ENCODE assay signal across 33 cellular contexts in genomic region chr3:115851571-115851970, GRCh38.
A peak's percentile ranks its signal among the peaks of the same experiment; 100 is the strongest.
DNase-seq lines count a peak whose midpoint lies in the region; ATAC-seq and TF ChIP-seq lines count a peak whose summit lies in the region.
"Had no signal": no experiment of that assay in that cellular context is flagged by ENCODE, and none has a peak within 500 bp of the region (broad histone marks: within the 10 kb centered on the region; RNA-seq: fewer than 3 reads in every experiment).

No MANE protein-coding gene starts in this region.

- TF ChIP-seq CTCF in activated CD8-positive, alpha-beta T cell treated with anti-CD3 and anti-CD28 coated beads for 36 hours (IDR thresholded peaks at IDR 0.05), result no peak

- TF ChIP-seq POLR2A in erythroblast (IDR thresholded peaks at IDR 0.05; ENCODE audit: low read length), result no peak

- CTCF ChIA-PET in activated CD8-positive, alpha-beta T cell treated with anti-CD3 and anti-CD28 coated beads for 36 hours (lab: Charles Lee), result no interaction called here
- CTCF ChIA-PET in activated CD8-positive, alpha-beta T cell treated with anti-CD3 and anti-CD28 coated beads, Interleukin-2, amount 10 ng/mL, durations not matched to agents 7 days and 5 days (lab: Charles Lee), result no interaction called here

- no peak for ATAC-seq in activated CD8-positive, alpha-beta T cell treated with anti-CD3 and anti-CD28 coated beads for 36 hours
- no peak for ATAC-seq in activated CD8-positive, alpha-beta T cell treated with anti-CD3 and anti-CD28 coated beads, Interleukin-2, amount 10 ng/mL, durations not matched to agents 7 days and 5 days
- ATAC-seq in stimulated activated naive CD8-positive, alpha-beta T cell treated with anti-CD3 and anti-CD28 coated beads, Interleukin-15, Interleukin-2, amounts not matched to agents 100 U/mL and 50 U/mL, for 24 hours, result peak; percentile 32
- no peak for ATAC-seq in stimulated activated naive CD8-positive, alpha-beta T cell treated with anti-CD3 and anti-CD28 coated beads, Interleukin-15, amount 100 ng/mL, for 72 hours
- ATAC-seq in activated T-cell treated with anti-CD3 and anti-CD28 coated beads, Interleukin-2, amount 50 U/mL, for 72 hours (replicated peaks in 1 of 2), result no peak
- ATAC-seq: A549; CD8-positive, alpha-beta T cell had no signal

- POLR2A ChIA-PET in activated CD8-positive, alpha-beta T cell treated with anti-CD3 and anti-CD28 coated beads for 36 hours (lab: Charles Lee), result no interaction called here
- POLR2A ChIA-PET in activated CD8-positive, alpha-beta T cell treated with anti-CD3 and anti-CD28 coated beads, Interleukin-2, amount 10 ng/mL, durations not matched to agents 7 days and 5 days (lab: Charles Lee), result no interaction called here

- H3K36me3 Mint-ChIP-seq in activated CD8-positive, alpha-beta T cell treated with anti-CD3 and anti-CD28 coated beads for 36 hours (ENCODE audit: low read depth), result no peaks in the 10 kb centered on the region
- no peaks in the 10 kb centered on the region for H3K36me3 Mint-ChIP-seq in activated CD8-positive, alpha-beta T cell treated with anti-CD3 and anti-CD28 coated beads, Interleukin-2, amount 10 ng/mL, durations not matched to agents 7 days and 5 days (ENCODE audit: low read depth)
- no peaks in the 10 kb centered on the region for H3K36me3 Mint-ChIP-seq in activated T-cell treated with anti-CD3 and anti-CD28 coated beads, Interleukin-2, amount 50 U/mL, for 72 hours (ENCODE audit: insufficient read depth in 2 of 2)
- H3K36me3 Mint-ChIP-seq: CD14-positive monocyte; CD4-positive, alpha-beta memory T cell; CD4-positive, CD25-positive, alpha-beta regulatory T cell; CD8-positive, alpha-beta memory T cell; CD8-positive, alpha-beta T cell had no signal

- no peaks in the 10 kb centered on the region for H3K9me3 Mint-ChIP-seq in activated CD8-positive, alpha-beta T cell treated with anti-CD3 and anti-CD28 coated beads for 36 hours
- no peaks in the 10 kb centered on the region for H3K9me3 Mint-ChIP-seq in activated CD8-positive, alpha-beta T cell treated with anti-CD3 and anti-CD28 coated beads, Interleukin-2, amount 10 ng/mL, durations not matched to agents 7 days and 5 days (ENCODE audit: insufficient read depth)
- H3K9me3 Mint-ChIP-seq in stimulated activated naive CD8-positive, alpha-beta T cell treated with anti-CD3 and anti-CD28 coated beads, Interleukin-15, amount 100 ng/mL, for 72 hours, result no peaks in the 10 kb centered on the region
- H3K9me3 Mint-ChIP-seq in activated T-cell treated with anti-CD3 and anti-CD28 coated beads, Interleukin-2, amount 50 U/mL, for 72 hours, result no peaks in the 10 kb centered on the region
- H3K9me3 Mint-ChIP-seq: CD4-positive, alpha-beta memory T cell; CD4-positive, alpha-beta T cell; CD8-positive, alpha-beta memory T cell; CD8-positive, alpha-beta T cell had no signal

- peak; percentile 4 for DNase-seq in activated CD8-positive, alpha-beta T cell treated with anti-CD3 and anti-CD28 coated beads for 36 hours
- no peak for DNase-seq in activated CD8-positive, alpha-beta T cell treated with anti-CD3 and anti-CD28 coated beads, Interleukin-2, amount 10 ng/mL, durations not matched to agents 7 days and 5 days
- no peak for DNase-seq in stimulated activated naive CD8-positive, alpha-beta T cell treated with anti-CD3 and anti-CD28 coated beads, Interleukin-15, Interleukin-2, amounts not matched to agents 100 U/mL and 50 U/mL, for 24 hours
- no peak for DNase-seq in stimulated activated naive CD8-positive, alpha-beta T cell treated with anti-CD3 and anti-CD28 coated beads, Interleukin-15, amount 100 ng/mL, for 72 hours
- peak; percentile 93 for DNase-seq in Jurkat, Clone E6-1 (ENCODE audit: low read depth, low spot score)
- DNase-seq in SW480 (ENCODE audit: low spot score) (peak; percentile 57), erythroblast (lab: John Stamatoyannopoulos, UW) (no peak)
- DNase-seq in activated T-cell treated with anti-CD3 and anti-CD28 coated beads, Interleukin-2, amount 50 U/mL, for 72 hours, result no peak
- DNase-seq: 8988T; ACHN; AML-193; BE2C; C1 segment of cervical spinal cord; Caco-2; Calu3; CD4-positive, alpha-beta memory T cell; CD4-positive, alpha-beta T cell; CD4-positive, CD25-positive, alpha-beta regulatory T cell; CD8-positive, alpha-beta memory T cell; CD8-positive, alpha-beta T cell; COR-L47; DMS 273 treated with DMSO at 0.1 percent for 48 hours; DMS153; DMS53; DMS79; DMS79 treated with DMSO at 0.1 percent for 48 hours; DND-41; EL had no signal

- peaks cover 9% of the 10 kb centered on the region for H3K27me3 Mint-ChIP-seq in activated CD8-positive, alpha-beta T cell treated with anti-CD3 and anti-CD28 coated beads for 36 hours
- H3K27me3 Mint-ChIP-seq in activated CD8-positive, alpha-beta T cell treated with anti-CD3 and anti-CD28 coated beads, Interleukin-2, amount 10 ng/mL, durations not matched to agents 7 days and 5 days (ENCODE audit: low read depth), result peaks cover 13% of the 10 kb centered on the region
- H3K27me3 Mint-ChIP-seq in stimulated activated naive CD8-positive, alpha-beta T cell treated with anti-CD3 and anti-CD28 coated beads, Interleukin-15, amount 100 ng/mL, for 72 hours, result peaks cover 18% of the 10 kb centered on the region
- peaks cover 25% of the 10 kb centered on the region for H3K27me3 Mint-ChIP-seq in activated T-cell treated with anti-CD3 and anti-CD28 coated beads, Interleukin-2, amount 50 U/mL, for 72 hours (ENCODE audit: low read depth)
- H3K27me3 Mint-ChIP-seq: B cell had no signal

- H3K4me1 Mint-ChIP-seq in activated CD8-positive, alpha-beta T cell treated with anti-CD3 and anti-CD28 coated beads for 36 hours (ENCODE audit: low read depth), result no peaks in the 10 kb centered on the region
- H3K4me1 Mint-ChIP-seq in activated CD8-positive, alpha-beta T cell treated with anti-CD3 and anti-CD28 coated beads, Interleukin-2, amount 10 ng/mL, durations not matched to agents 7 days and 5 days (ENCODE audit: low read depth), result no peaks in the 10 kb centered on the region
- no peaks in the 10 kb centered on the region for H3K4me1 Mint-ChIP-seq in stimulated activated naive CD8-positive, alpha-beta T cell treated with anti-CD3 and anti-CD28 coated beads, Interleukin-15, amount 100 ng/mL, for 72 hours
- no peaks in the 10 kb centered on the region for H3K4me1 Mint-ChIP-seq in activated T-cell treated with anti-CD3 and anti-CD28 coated beads, Interleukin-2, amount 50 U/mL, for 72 hours (ENCODE audit: low read depth)
- H3K4me1 Mint-ChIP-seq: B cell; CD14-positive monocyte; CD4-positive, alpha-beta memory T cell; CD4-positive, CD25-positive, alpha-beta regulatory T cell; CD8-positive, alpha-beta memory T cell had no signal

- H3K27ac Mint-ChIP-seq in activated CD8-positive, alpha-beta T cell treated with anti-CD3 and anti-CD28 coated beads for 36 hours, result no peak overlapping the region
- no peak overlapping the region for H3K27ac Mint-ChIP-seq in activated CD8-positive, alpha-beta T cell treated with anti-CD3 and anti-CD28 coated beads, Interleukin-2, amount 10 ng/mL, durations not matched to agents 7 days and 5 days
- no peak overlapping the region for H3K27ac Mint-ChIP-seq in stimulated activated naive CD8-positive, alpha-beta T cell treated with anti-CD3 and anti-CD28 coated beads, Interleukin-15, amount 100 ng/mL, for 72 hours
- no peak overlapping the region for H3K27ac Mint-ChIP-seq in activated T-cell treated with anti-CD3 and anti-CD28 coated beads, Interleukin-2, amount 50 U/mL, for 72 hours
- H3K27ac Mint-ChIP-seq: B cell; CD14-positive monocyte; CD4-positive, alpha-beta memory T cell; CD4-positive, alpha-beta T cell; CD4-positive, CD25-positive, alpha-beta regulatory T cell; CD8-positive, alpha-beta T cell had no signal

- intact Hi-C loops in activated CD8-positive, alpha-beta T cell treated with anti-CD3 and anti-CD28 coated beads for 36 hours (cut with micrococcal nuclease), result no loop called here

- no peak overlapping the region for H3K4me3 Mint-ChIP-seq in activated CD8-positive, alpha-beta T cell treated with anti-CD3 and anti-CD28 coated beads for 36 hours
- H3K4me3 Mint-ChIP-seq in activated CD8-positive, alpha-beta T cell treated with anti-CD3 and anti-CD28 coated beads, Interleukin-2, amount 10 ng/mL, durations not matched to agents 7 days and 5 days, result no peak overlapping the region
- H3K4me3 Mint-ChIP-seq in stimulated activated naive CD8-positive, alpha-beta T cell treated with anti-CD3 and anti-CD28 coated beads, Interleukin-15, amount 100 ng/mL, for 72 hours, result no peak overlapping the region
- no peak overlapping the region for H3K4me3 Mint-ChIP-seq in activated T-cell treated with anti-CD3 and anti-CD28 coated beads, Interleukin-2, amount 50 U/mL, for 72 hours
- H3K4me3 Mint-ChIP-seq: B cell; CD14-positive monocyte; CD4-positive, alpha-beta memory T cell; CD4-positive, alpha-beta T cell; CD4-positive, CD25-positive, alpha-beta regulatory T cell; CD8-positive, alpha-beta T cell had no signal

- no peak overlapping the region for H3K4me3 ChIP-seq in Jurkat, Clone E6-1 (ENCODE audit: low read length)
- H3K4me3 ChIP-seq: A549; BLaER1; BLaER1 treated with 17β-estradiol and CSF1 and Interleukin-3, amounts not matched to agents 10 nM and 100 nM had no signal

Comparison
In these comparisons a context has a peak if more than half of its experiments do, and no peak if none do; other contexts are left out.
1. DNase-seq: peak in activated CD8-positive, alpha-beta T cell treated with anti-CD3 and anti-CD28 coated beads for 36 hours (single experiment), Jurkat, Clone E6-1 (single experiment) and SW480 (single experiment); none in activated CD8-positive, alpha-beta T cell treated with anti-CD3 and anti-CD28 coated beads, Interleukin-2, amount 10 ng/mL, durations not matched to agents 7 days and 5 days (single experiment), stimulated activated naive CD8-positive, alpha-beta T cell treated with anti-CD3 and anti-CD28 coated beads, Interleukin-15, Interleukin-2, amounts not matched to agents 100 U/mL and 50 U/mL, for 24 hours (single experiment), stimulated activated naive CD8-positive, alpha-beta T cell treated with anti-CD3 and anti-CD28 coated beads, Interleukin-15, amount 100 ng/mL, for 72 hours (0 of 2), erythroblast (0 of 2) and activated T-cell treated with anti-CD3 and anti-CD28 coated beads, Interleukin-2, amount 50 U/mL, for 72 hours (0 of 2).